Comparison of ENCODE assay signal across 1 cellular context in genomic region chr9:101029300-101030021, GRCh38.
TF ChIP-seq lines count a peak whose summit lies in the region.

No MANE protein-coding gene starts in this region.

TF ChIP-seq in WTC11, 78 proteins besides CTCF, POLR2A, EP300 and RAD21 (continued from another document):
- TF ChIP-seq FOXP4 (CRISPR knock-in tag; IDR thresholded peaks at IDR 0.05) (no peak), SOX15 (CRISPR knock-in tag; IDR thresholded peaks at IDR 0.05) (no peak)
